In the genomic region with DNA sequence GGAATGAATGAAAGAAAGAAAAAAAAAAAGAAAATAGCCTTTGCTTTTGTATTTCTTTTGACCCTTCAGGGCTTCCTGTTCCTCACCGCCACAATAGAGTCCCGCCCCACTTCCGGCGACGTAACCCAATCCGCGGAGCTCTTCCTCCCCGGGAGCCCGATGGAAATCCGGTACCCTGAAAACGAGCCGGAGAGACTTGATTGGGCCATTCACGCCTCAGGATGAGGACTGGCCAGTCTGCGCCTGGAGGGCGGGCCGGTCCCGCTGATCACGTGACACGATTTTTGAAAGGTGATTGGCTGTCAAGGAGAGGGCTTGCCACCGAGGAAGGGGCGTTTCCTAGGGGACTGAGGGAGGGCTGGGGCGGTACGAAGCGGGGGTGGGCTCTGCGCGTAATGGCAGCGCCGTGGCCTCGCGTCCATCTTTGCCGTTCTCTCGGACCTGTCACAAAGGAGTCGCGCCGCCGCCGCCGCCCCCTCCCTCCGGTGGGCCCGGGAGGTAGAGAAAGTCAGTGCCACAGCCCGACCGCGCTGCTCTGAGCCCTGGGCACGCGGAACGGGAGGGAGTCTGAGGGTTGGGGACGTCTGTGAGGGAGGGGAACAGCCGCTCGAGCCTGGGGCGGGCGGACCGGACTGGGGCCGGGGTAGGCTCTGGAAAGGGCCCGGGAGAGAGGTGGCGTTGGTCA, we compare ENCODE assay signal across 1 cellular context.
TF ChIP-seq lines count a peak whose summit lies in the region.

A gene with protein sequence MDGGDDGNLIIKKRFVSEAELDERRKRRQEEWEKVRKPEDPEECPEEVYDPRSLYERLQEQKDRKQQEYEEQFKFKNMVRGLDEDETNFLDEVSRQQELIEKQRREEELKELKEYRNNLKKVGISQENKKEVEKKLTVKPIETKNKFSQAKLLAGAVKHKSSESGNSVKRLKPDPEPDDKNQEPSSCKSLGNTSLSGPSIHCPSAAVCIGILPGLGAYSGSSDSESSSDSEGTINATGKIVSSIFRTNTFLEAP (minus strand): TSS at position 95 of the 685 bp plus-strand sequence. CDS start 12,185 bp downstream, outside the sequence.
RSPRY1 (plus strand) TSS at position 385 of the 685 bp plus-strand sequence. CDS start 18,330 bp downstream, outside the sequence.

TF ChIP-seq in K562, 482 proteins besides CTCF, POLR2A, EP300 and RAD21 (continued from another document and continues in another):
- TF ChIP-seq, protein P1, sequence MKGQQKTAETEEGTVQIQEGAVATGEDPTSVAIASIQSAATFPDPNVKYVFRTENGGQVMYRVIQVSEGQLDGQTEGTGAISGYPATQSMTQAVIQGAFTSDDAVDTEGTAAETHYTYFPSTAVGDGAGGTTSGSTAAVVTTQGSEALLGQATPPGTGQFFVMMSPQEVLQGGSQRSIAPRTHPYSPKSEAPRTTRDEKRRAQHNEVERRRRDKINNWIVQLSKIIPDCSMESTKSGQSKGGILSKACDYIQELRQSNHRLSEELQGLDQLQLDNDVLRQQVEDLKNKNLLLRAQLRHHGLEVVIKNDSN (CRISPR knock-in tag; IDR thresholded peaks at IDR 0.05): peak; percentile 94
- no peak for TF ChIP-seq RBBP5 (IDR thresholded peaks at IDR 0.05; ENCODE audit: borderline replicate concordance, insufficient read depth, low read length, poor library complexity, severe bottlenecking)
- TF ChIP-seq ZNF12 (CRISPR knock-in tag; IDR thresholded peaks at IDR 0.05): no peak
- TF ChIP-seq POLR2B (IDR thresholded peaks at IDR 0.05; ENCODE audit: low read depth, partially characterized antibody): peak; percentile 69
- TF ChIP-seq BHLHE40 (IDR thresholded peaks at IDR 0.05; ENCODE audit: low read length): peak; percentile 25; the same call in 1 of the 2 replicates
- peak in 1 of 2 experiments; percentile 56; a peak in 1 of 4 replicates for TF ChIP-seq NONO (IDR thresholded peaks at IDR 0.05; ENCODE audit: low read depth in 2 of 2, low read length in 1 of 2)
- no peak for TF ChIP-seq SLC30A9 (CRISPR knock-in tag; IDR thresholded peaks at IDR 0.05)
- TF ChIP-seq CHD4 (IDR thresholded peaks at IDR 0.05; ENCODE audit: insufficient read depth, insufficient replicate concordance, low read depth, low read length, poor library complexity, severe bottlenecking): no peak
- TF ChIP-seq TEAD2 (tag; IDR thresholded peaks at IDR 0.05): no peak
- no peak for TF ChIP-seq ZNF316 (IDR thresholded peaks at IDR 0.05)
- no peak for TF ChIP-seq ZNF224 (CRISPR knock-in tag; IDR thresholded peaks at IDR 0.05)
- no peak; the same call in 1 of the 2 replicates for TF ChIP-seq MGA (IDR thresholded peaks at IDR 0.05)
- no peak for TF ChIP-seq ZBTB49 (CRISPR knock-in tag; IDR thresholded peaks at IDR 0.05; ENCODE audit: borderline replicate concordance)
- peak; percentile 73 for TF ChIP-seq C11orf30 (IDR thresholded peaks at IDR 0.05; ENCODE audit: low read depth)
- no peak for TF ChIP-seq STAT5B (CRISPR knock-in tag; IDR thresholded peaks at IDR 0.05)
- TF ChIP-seq SOX6 (IDR thresholded peaks at IDR 0.05): no peak
- TF ChIP-seq RBM17 (IDR thresholded peaks at IDR 0.05; ENCODE audit: borderline replicate concordance, low read depth, low read length): no peak
- no peak for TF ChIP-seq RBM14 (IDR thresholded peaks at IDR 0.05; ENCODE audit: borderline replicate concordance, insufficient read depth, low read depth, low read length)
- TF ChIP-seq SRSF9 (IDR thresholded peaks at IDR 0.05; ENCODE audit: borderline replicate concordance, low read depth, low read length): no peak
- TF ChIP-seq, protein P2, sequence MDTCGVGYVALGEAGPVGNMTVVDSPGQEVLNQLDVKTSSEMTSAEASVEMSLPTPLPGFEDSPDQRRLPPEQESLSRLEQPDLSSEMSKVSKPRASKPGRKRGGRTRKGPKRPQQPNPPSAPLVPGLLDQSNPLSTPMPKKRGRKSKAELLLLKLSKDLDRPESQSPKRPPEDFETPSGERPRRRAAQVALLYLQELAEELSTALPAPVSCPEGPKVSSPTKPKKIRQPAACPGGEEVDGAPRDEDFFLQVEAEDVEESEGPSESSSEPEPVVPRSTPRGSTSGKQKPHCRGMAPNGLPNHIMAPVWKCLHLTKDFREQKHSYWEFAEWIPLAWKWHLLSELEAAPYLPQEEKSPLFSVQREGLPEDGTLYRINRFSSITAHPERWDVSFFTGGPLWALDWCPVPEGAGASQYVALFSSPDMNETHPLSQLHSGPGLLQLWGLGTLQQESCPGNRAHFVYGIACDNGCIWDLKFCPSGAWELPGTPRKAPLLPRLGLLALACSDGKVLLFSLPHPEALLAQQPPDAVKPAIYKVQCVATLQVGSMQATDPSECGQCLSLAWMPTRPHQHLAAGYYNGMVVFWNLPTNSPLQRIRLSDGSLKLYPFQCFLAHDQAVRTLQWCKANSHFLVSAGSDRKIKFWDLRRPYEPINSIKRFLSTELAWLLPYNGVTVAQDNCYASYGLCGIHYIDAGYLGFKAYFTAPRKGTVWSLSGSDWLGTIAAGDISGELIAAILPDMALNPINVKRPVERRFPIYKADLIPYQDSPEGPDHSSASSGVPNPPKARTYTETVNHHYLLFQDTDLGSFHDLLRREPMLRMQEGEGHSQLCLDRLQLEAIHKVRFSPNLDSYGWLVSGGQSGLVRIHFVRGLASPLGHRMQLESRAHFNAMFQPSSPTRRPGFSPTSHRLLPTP (IDR thresholded peaks at IDR 0.05; ENCODE audit: borderline replicate concordance, extremely low read depth, insufficient read length): no peak
- no peak for TF ChIP-seq NCOA4 (IDR thresholded peaks at IDR 0.05; ENCODE audit: partially characterized antibody)
- no peak for TF ChIP-seq OTX1 (CRISPR knock-in tag; IDR thresholded peaks at IDR 0.05)
- TF ChIP-seq ETS2 (tag; IDR thresholded peaks at IDR 0.05; ENCODE audit: borderline replicate concordance, poor library complexity, severe bottlenecking): no peak
- TF ChIP-seq KAT7 (CRISPR knock-in tag; IDR thresholded peaks at IDR 0.05; ENCODE audit: borderline replicate concordance): no peak; the same call in 1 of the 2 replicates
- no peak for TF ChIP-seq ZNF436 (CRISPR knock-in tag; IDR thresholded peaks at IDR 0.05)
- TF ChIP-seq MTA1 (IDR thresholded peaks at IDR 0.05; ENCODE audit: borderline replicate concordance): peak; percentile 90
- peak; percentile 55 for TF ChIP-seq PCBP1 (IDR thresholded peaks at IDR 0.05; ENCODE audit: low read depth, low read length, poor library complexity, severe bottlenecking)
- peak; percentile 94 for TF ChIP-seq POLR2G (IDR thresholded peaks at IDR 0.05; ENCODE audit: low read depth, low read length)
- TF ChIP-seq TCF7 (IDR thresholded peaks at IDR 0.05; ENCODE audit: borderline replicate concordance): no peak
- TF ChIP-seq ARID4B (CRISPR knock-in tag; IDR thresholded peaks at IDR 0.05): 0 out of 2 replicates have a peak, but pooled peaks have one; percentile 47
